In genomic region chr6:26021350-26022165, GRCh38 we compare ENCODE assay signal across 8 cellular contexts. TPM values are rescaled to one million over a fixed set of nuclear protein-coding genes. Genes with fewer than 3 reads are reported as not detected.
DNase-seq lines count a peak whose midpoint lies in the region; ATAC-seq and TF ChIP-seq lines count a peak whose summit lies in the region.

No MANE protein-coding gene starts in this region.

- TF ChIP-seq POLR2A in IMR-90 (IDR thresholded peaks at IDR 0.05; ENCODE audit: low read depth, low read length) = peak; percentile 91

- peak overlapping the region; percentile 84 for H3K18ac ChIP-seq in IMR-90 (ENCODE audit: low read depth, low read length)

- H3K9me3 Mint-ChIP-seq in Calu3 (ENCODE audit: low read depth, unreplicated experiment) = peaks cover 4% of the 10 kb centered on the region

- TF ChIP-seq CTCF in Calu3 (IDR thresholded peaks at IDR 0.05; ENCODE audit: unreplicated experiment) (no peak), IMR-90 (conservative IDR thresholded peaks at IDR 0.05; ENCODE audit: low read depth, low read length) (no peak), OCI-LY3 (IDR thresholded peaks at IDR 0.05; ENCODE audit: low read depth, low read length) (no peak)

- peak overlapping the region; percentile 78 for H2AK5ac ChIP-seq in IMR-90 (ENCODE audit: low read depth, low read length)

- H3K27ac Mint-ChIP-seq in Calu3 (ENCODE audit: unreplicated experiment) = peak overlapping the region; percentile 93

- peak overlapping the region; percentile 21 for H2BK120ac ChIP-seq in IMR-90 (ENCODE audit: low read depth, low read length)

- H3K9me3 ChIP-seq in IMR-90 (ENCODE audit: control insufficient read depth, insufficient read depth, low read length) = no peaks in the 10 kb centered on the region
- peaks cover 6% of the 10 kb centered on the region; the same call in 1 of the 2 replicates for H3K9me3 ChIP-seq in OCI-LY3 (ENCODE audit: insufficient read depth, low read length)
- no peaks in the 10 kb centered on the region for H3K9me3 ChIP-seq in mononuclear cell (ENCODE audit: low read depth, low read length)

- H2AK9ac ChIP-seq in IMR-90 (replicated peaks; ENCODE audit: low read depth, low read length, poor library complexity) = peak overlapping the region; percentile 79

- H3K14ac ChIP-seq in IMR-90 (replicated peaks; ENCODE audit: low read depth, low read length) = peak overlapping the region; percentile 78

- H3K9ac ChIP-seq in IMR-90 (ENCODE audit: low read depth, low read length) (peak overlapping the region; percentile 69), OCI-LY3 (ENCODE audit: low read length) (peak overlapping the region; percentile 98)

- TF ChIP-seq RAD21 in IMR-90 (IDR thresholded peaks at IDR 0.05; ENCODE audit: low read length) = no peak

- H2BK15ac ChIP-seq in IMR-90 (ENCODE audit: low read depth, low read length) = peak overlapping the region; percentile 39; the same call in 1 of the 3 replicates

- H3K4me2 ChIP-seq in IMR-90 (ENCODE audit: low read depth, low read length) = peak overlapping the region; percentile 94
- peak overlapping the region; percentile 95 for H3K4me2 ChIP-seq in OCI-LY3 (ENCODE audit: low read length)

- H3K56ac ChIP-seq in IMR-90 (ENCODE audit: extremely low read depth, insufficient read depth, low read length) = peak overlapping the region; percentile 92

- H3K9me1 ChIP-seq in IMR-90 (ENCODE audit: insufficient read depth, low read length) = no peaks in the 10 kb centered on the region

- H3K27me3 Mint-ChIP-seq in Calu3 (ENCODE audit: unreplicated experiment) = peaks cover 1% of the 10 kb centered on the region

- H4K20me1 ChIP-seq in IMR-90 (ENCODE audit: insufficient read depth, low read length) (no peaks in the 10 kb centered on the region), OCI-LY3 (ENCODE audit: insufficient read depth, low read length) (no peaks in the 10 kb centered on the region)

- peak; percentile 93 for DNase-seq in Calu3
- DNase-seq in IMR-90 = peak; percentile 93
- peak; percentile 73 for DNase-seq in activated T-cell treated with anti-CD3 and anti-CD28 coated beads for 1 hour (ENCODE audit: low read depth)
- peak; percentile 78 for DNase-seq in epidermal melanocyte (ENCODE audit: insufficient read length, low spot score)
- DNase-seq in stimulated activated CD8-positive, alpha-beta memory T cell treated with anti-CD3 and anti-CD28 coated beads, Interleukin-4, amount 100 ng/mL, for 24 hours (ENCODE audit: low read depth) = peak; percentile 82

- H3K4me3 Mint-ChIP-seq in Calu3 (ENCODE audit: low read depth, unreplicated experiment) = peak overlapping the region; percentile 87

- no peaks in the 10 kb centered on the region for H3K36me3 ChIP-seq in IMR-90 (ENCODE audit: control insufficient read depth, insufficient read depth, low read length)
- H3K36me3 ChIP-seq in OCI-LY3 (replicated peaks; ENCODE audit: low read depth, low read length) = no peaks in the 10 kb centered on the region

- intact Hi-C loops in Calu3 (cut with micrococcal nuclease; ENCODE audit: unreplicated experiment) = no loop called here
- intact Hi-C loops in IMR-90 (cut with micrococcal nuclease) = loop anchor here (5.0 to 10.0 kb wide), 2 partner anchors 1126 to 1813 kb away; a partner anchor contains a TSS

- CTCF ChIA-PET in Calu3 (lab: Charles Lee) = interaction anchor here (0.6 to 2.9 kb wide), 6 partner anchors 11 to 195 kb away, joined by 3 to 14 read pairs (median 3); a partner anchor contains a TSS
- CTCF ChIA-PET in IMR-90 (lab: Yijun Ruan, JAX) = interaction anchor here (1.1 to 1.6 kb wide), 4 partner anchors 10 to 29 kb away, joined by 3 to 8 read pairs (median 4); a partner anchor contains a TSS

- 0% methylated on average over 21 of the region's 39 CpGs; no CpG with 5 or more reads in 1 of the 2 experiments for WGBS in IMR-90 (ENCODE audit: extremely low coverage in 2 of 2, insufficient read length in 1 of 2), 2 experiments

- peak overlapping the region; percentile 79 for H3K4me3 ChIP-seq in IMR-90 (ENCODE audit: insufficient read depth, low read depth, low read length)
- H3K4me3 ChIP-seq in OCI-LY3 (ENCODE audit: low read length) = peak overlapping the region; percentile 84
- H3K4me3 ChIP-seq in mononuclear cell (ENCODE audit: low read length) = peak overlapping the region; percentile 64

- H3K4ac ChIP-seq in IMR-90 (ENCODE audit: low read depth, low read length) = peak overlapping the region; percentile 88

- no peak overlapping the region for H2BK20ac ChIP-seq in IMR-90 (ENCODE audit: low read depth, low read length)

- H3K27ac ChIP-seq in IMR-90 (ENCODE audit: insufficient read depth, low read length) = peak overlapping the region; percentile 85
- peak overlapping the region; percentile 99 for H3K27ac ChIP-seq in OCI-LY3 (ENCODE audit: low read length)

- POLR2A ChIA-PET in IMR-90 (lab: Charles Lee; ENCODE audit: unreplicated experiment) = interaction anchor here (0.6 to 1.9 kb wide), 11 partner anchors 9 to 1817 kb away, joined by 3 to 11 read pairs (median 3); a partner anchor contains a TSS

- H3K36me3 Mint-ChIP-seq in Calu3 (ENCODE audit: insufficient read depth, unreplicated experiment) = peaks cover 74% of the 10 kb centered on the region

- H3K79me1 ChIP-seq in IMR-90 (ENCODE audit: low read depth in 1 of 2, low read length in 2 of 2) = peaks cover 4 to 10% of the 10 kb centered on the region in 2 experiments; a peak in 2 of 4 replicates

- peak; percentile 59 for ATAC-seq in GM21528 (IDR thresholded peaks at IDR 0.05; ENCODE audit: low FRiP score, unreplicated experiment)
- ATAC-seq in IMR-90 (ENCODE audit: low read depth) = peak; percentile 74

- peak overlapping the region; percentile 67 for H4K91ac ChIP-seq in IMR-90 (ENCODE audit: insufficient read depth, low read depth, low read length)

- H3K79me2 ChIP-seq in OCI-LY3 (ENCODE audit: low read length) = no peaks in the 10 kb centered on the region

- peak overlapping the region; percentile 94 for H2BK5ac ChIP-seq in IMR-90 (ENCODE audit: low read depth, low read length, poor library complexity, severe bottlenecking)

- H4K5ac ChIP-seq in IMR-90 (ENCODE audit: low read depth, low read length) = peak overlapping the region; percentile 68

- peaks cover 12% of the 10 kb centered on the region for H3K4me1 ChIP-seq in IMR-90 (ENCODE audit: control insufficient read depth, insufficient read depth, low read length)
- H3K4me1 ChIP-seq in OCI-LY3 (ENCODE audit: low read length) = peaks cover 21% of the 10 kb centered on the region
- H3K4me1 ChIP-seq in mononuclear cell (ENCODE audit: insufficient read depth, low read length) = peaks cover 44% of the 10 kb centered on the region

- H4K8ac ChIP-seq in IMR-90 (ENCODE audit: low read depth in 2 of 2, low read length in 2 of 2) = peak overlapping the region; percentile 39 to 79

- H3K23ac ChIP-seq in IMR-90 (ENCODE audit: low read depth, low read length) = peak overlapping the region; percentile 91; the same call in 1 of the 2 replicates

- H3K27me3 ChIP-seq in IMR-90 (ENCODE audit: control insufficient read depth, insufficient read depth, low read length) (no peaks in the 10 kb centered on the region), OCI-LY3 (ENCODE audit: low read depth, low read length) (no peaks in the 10 kb centered on the region), mononuclear cell (ENCODE audit: insufficient read depth, low read length) (no peaks in the 10 kb centered on the region)

- peak overlapping the region; percentile 89 for H2AFZ ChIP-seq in IMR-90 (replicated peaks; ENCODE audit: low read length, poor library complexity)
- no peak overlapping the region for H2AFZ ChIP-seq in OCI-LY3 (ENCODE audit: low read depth, low read length)

- H3K4me1 Mint-ChIP-seq in Calu3 (ENCODE audit: low read depth, unreplicated experiment) = peaks cover 30% of the 10 kb centered on the region

- BruUV-seq in Calu3 (replicated peaks; lab: Mats Ljungman, UMichigan) (no TSS peak), IMR-90 (replicated peaks; lab: Mats Ljungman, UMichigan) (no TSS peak)

- dilution Hi-C loops in IMR-90 (cut with HindIII; ENCODE audit: low sequenced_read_pairs, unreplicated experiment) = no loop called here

- in situ Hi-C loops in IMR-90 (cut with MboI; ENCODE audit: low sequenced_read_pairs) = no loop called here

TF ChIP-seq in IMR-90, 13 proteins besides CTCF, POLR2A, EP300 and RAD21:
- TF ChIP-seq MAZ (IDR thresholded peaks at IDR 0.05; ENCODE audit: borderline replicate concordance, low read depth, low read length) = peak; percentile 36; the same call in 1 of the 2 replicates
- TF ChIP-seq NFE2L2 (IDR thresholded peaks at IDR 0.05; ENCODE audit: low read depth, low read length) = no peak
- TF ChIP-seq BHLHE40 (IDR thresholded peaks at IDR 0.05; ENCODE audit: low read depth, low read length) = peak; percentile 55
- 0 out of 2 replicates have a peak, but pooled peaks have one; percentile 20 for TF ChIP-seq MXI1 (IDR thresholded peaks at IDR 0.05; ENCODE audit: borderline replicate concordance, low read depth, low read length)

RNA-seq across cellular contexts. Expression of gene TRIM38, which starts 59.0 kb away (rescaled TPM):
- 20.6 and 26.1 TPM in 2 replicates for total RNA-seq in Calu3 (2022)
- 6.3 and 6.7 TPM in 2 replicates for total RNA-seq in IMR-90 (2012; rRNA removed)
- polyA plus RNA-seq in IMR-90 (2012; rRNA removed) = 3.3 and 4.1 TPM in 2 replicates
- 0.90 and 1.1 TPM in 2 replicates for polyA plus RNA-seq in IMR-90 (2012; cell fraction: cytosol; rRNA removed)
- 2.4 and 14.2 TPM in 2 replicates for polyA plus RNA-seq in IMR-90 (2012; cell fraction: nucleus; rRNA removed; ENCODE audit: low replicate concordance)
- total RNA-seq in mononuclear cell = 18.7 TPM

Comparison
In these comparisons a context has a peak if more than half of its experiments do, and no peak if none do; other contexts are left out.
1. Peak in every context shown above with its lines: DNase-seq, ATAC-seq, H3K4me3 ChIP-seq and H3K27ac ChIP-seq.